Comparison of ENCODE assay signal across 29 cellular contexts in the genomic region with DNA sequence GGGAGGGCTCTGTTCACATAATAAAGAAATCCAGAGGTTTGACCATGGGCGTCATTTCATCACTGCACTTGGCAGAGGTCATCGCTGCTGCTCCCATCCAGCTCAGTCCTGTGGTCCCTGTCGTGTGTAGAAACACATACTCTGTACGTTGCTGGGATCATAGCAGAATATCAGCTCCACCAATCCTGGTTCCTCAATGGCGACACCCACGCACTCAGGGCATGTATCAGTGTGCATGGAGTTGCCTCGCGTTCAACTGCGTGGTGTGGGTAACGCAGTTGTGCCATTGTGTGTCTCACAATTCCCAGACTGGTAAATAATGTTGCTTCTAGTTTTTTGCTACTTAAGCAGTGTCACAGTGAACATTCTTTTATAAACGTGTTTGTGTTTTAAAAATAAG.
"Had no signal": no experiment of that assay in that cellular context is flagged by ENCODE, and none has a peak within 500 bp of the region (broad histone marks: within the 10 kb centered on the region; RNA-seq: fewer than 3 reads in every experiment).

No MANE protein-coding gene starts in this region.

- H3K27ac Mint-ChIP-seq: memory B cell; mesothelial cell of epicardium; natural killer cell treated with Interleukin-12 subunit alpha and Interleukin-12 subunit beta and Interleukin-15 and Interleukin-18, amount 100 ng/mL, for 72 hours; neural progenitor cell; stimulated activated naive CD8-positive, alpha-beta T cell treated with anti-CD3 and anti-CD28 coated beads, Interleukin-15, amount 100 ng/mL, for 72 hours had no signal

- H3K4me3 ChIP-seq: lung, mucosa of descending colon, neural progenitor cell, ovary, right lobe of liver, smooth muscle cell, suprapubic skin, transverse colon, upper lobe of right lung, uterus had no signal

- H3K4me2 ChIP-seq: neural progenitor cell, smooth muscle cell had no signal

- H3K9me3 ChIP-seq: mucosa of descending colon, ovary, right lobe of liver, suprapubic skin, transverse colon, upper lobe of right lung, uterus had no signal

- H3K4me3 Mint-ChIP-seq: effector memory CD8-positive, alpha-beta T cell; immature natural killer cell; memory B cell; mesothelial cell of epicardium; natural killer cell treated with Interleukin-12 subunit alpha and Interleukin-12 subunit beta and Interleukin-15 and Interleukin-18, amount 100 ng/mL, for 72 hours; neural progenitor cell; stimulated activated naive CD8-positive, alpha-beta T cell treated with anti-CD3 and anti-CD28 coated beads, Interleukin-15, amount 100 ng/mL, for 72 hours had no signal

- FAIRE-seq: endometrium, frontal cortex had no signal

- H3K27me3 Mint-ChIP-seq: effector memory CD8-positive, alpha-beta T cell; memory B cell; naive B cell; natural killer cell treated with Interleukin-12 subunit alpha and Interleukin-12 subunit beta and Interleukin-15 and Interleukin-18, amount 100 ng/mL, for 72 hours; stimulated activated naive CD8-positive, alpha-beta T cell treated with anti-CD3 and anti-CD28 coated beads, Interleukin-15, amount 100 ng/mL, for 72 hours had no signal

- H3K4me1 Mint-ChIP-seq: immature natural killer cell; mesothelial cell of epicardium; stimulated activated naive CD8-positive, alpha-beta T cell treated with anti-CD3 and anti-CD28 coated beads, Interleukin-15, amount 100 ng/mL, for 72 hours had no signal

- H3K27me3 ChIP-seq: neural progenitor cell, ovary, right lobe of liver, suprapubic skin, transverse colon, upper lobe of right lung, uterus had no signal

- DNase-seq: cortex of kidney; effector memory CD8-positive, alpha-beta T cell; hypothalamus; immature natural killer cell; islet precursor cell; left ventricle myocardium superior; naive B cell; nucleus accumbens; ovary; right lobe of liver; stimulated activated CD4-positive, alpha-beta T cell treated with anti-CD3 and anti-CD28 coated beads, Interleukin-12 subunit alpha, Interleukin-12 subunit beta, amount 100 ng/mL, for 4 hours; stimulated activated CD4-positive, alpha-beta T cell treated with anti-CD3 and anti-CD28 coated beads, Interleukin-1b, Interleukin-23, amount 100 ng/mL, for 48 hours; stimulated activated CD4-positive, alpha-beta T cell treated with anti-CD3 and anti-CD28 coated beads, Interleukin-4, amount 100 ng/mL, for 1 hour; stimulated activated CD8-positive, alpha-beta memory T cell treated with anti-CD3 and anti-CD28 coated beads, Interleukin-4, amount 100 ng/mL, for 48 hours; stimulated activated naive CD4-positive, alpha-beta T cell; stimulated activated naive CD8-positive, alpha-beta T cell treated with anti-CD3 and anti-CD28 coated beads, Interleukin-15, amount 100 ng/mL, for 72 hours; transverse colon; uterus had no signal

- H3K36me3 Mint-ChIP-seq: immature natural killer cell; mesothelial cell of epicardium; natural killer cell treated with Interleukin-12 subunit alpha and Interleukin-12 subunit beta and Interleukin-15 and Interleukin-18, amount 100 ng/mL, for 72 hours; neural progenitor cell had no signal

- H3K36me3 ChIP-seq: neural progenitor cell, ovary, right lobe of liver, suprapubic skin, transverse colon, upper lobe of right lung, uterus had no signal

- H2AFZ ChIP-seq: neural progenitor cell had no signal

- ATAC-seq: effector memory CD8-positive, alpha-beta T cell; left ventricle myocardium superior; mucosa of descending colon; natural killer cell treated with Interleukin-12 subunit alpha and Interleukin-12 subunit beta and Interleukin-15 and Interleukin-18, amount 100 ng/mL, for 72 hours; stimulated activated naive CD8-positive, alpha-beta T cell treated with anti-CD3 and anti-CD28 coated beads, Interleukin-15, amount 100 ng/mL, for 72 hours; upper lobe of right lung had no signal

- H3K4me1 ChIP-seq: right lobe of liver, suprapubic skin, transverse colon, upper lobe of right lung, uterus had no signal

- H3K27ac ChIP-seq: neural progenitor cell, ovary, right lobe of liver, suprapubic skin, transverse colon, upper lobe of right lung, uterus had no signal

- H3K9ac ChIP-seq: neural progenitor cell had no signal

- H3K9me3 Mint-ChIP-seq: effector memory CD8-positive, alpha-beta T cell; immature natural killer cell; memory B cell; naive B cell; natural killer cell treated with Interleukin-12 subunit alpha and Interleukin-12 subunit beta and Interleukin-15 and Interleukin-18, amount 100 ng/mL, for 72 hours; neural progenitor cell; stimulated activated naive CD8-positive, alpha-beta T cell treated with anti-CD3 and anti-CD28 coated beads, Interleukin-15, amount 100 ng/mL, for 72 hours had no signal
